In genomic region chr20:46083531-46084061, GRCh38 we compare ENCODE assay signal across 27 cellular contexts. TPM values are rescaled to one million over a fixed set of nuclear protein-coding genes. Genes with fewer than 3 reads are reported as not detected.
A peak's percentile ranks its signal among the peaks of the same experiment; 100 is the strongest.
DNase-seq lines count a peak whose midpoint lies in the region; ATAC-seq, FAIRE-seq and TF ChIP-seq lines count a peak whose summit lies in the region.
"Had no signal": no experiment of that assay in that cellular context is flagged by ENCODE, and none has a peak within 500 bp of the region (broad histone marks: within the 10 kb centered on the region; RNA-seq: fewer than 3 reads in every experiment).

No MANE protein-coding gene starts in this region.

- no peaks in the 10 kb centered on the region for H3K36me3 ChIP-seq in hepatocyte (replicated peaks; ENCODE audit: insufficient read depth, low read depth)
- H3K36me3 ChIP-seq in endodermal cell (ENCODE audit: control insufficient read depth, insufficient read depth, low read length), result peaks cover 9% of the 10 kb centered on the region
- H3K36me3 ChIP-seq: HAP-1 had no signal

- H3K4me1 ChIP-seq in A549, result peaks cover 45% of the 10 kb centered on the region
- peaks cover 43% of the 10 kb centered on the region for H3K4me1 ChIP-seq in hepatocyte (ENCODE audit: insufficient read depth)
- peaks cover 8% of the 10 kb centered on the region for H3K4me1 ChIP-seq in endodermal cell (ENCODE audit: control insufficient read depth, insufficient read depth, low read length)

- H3K4me3 Mint-ChIP-seq in activated T-cell treated with anti-CD3 and anti-CD28 coated beads, Interleukin-2, amount 50 U/mL, for 72 hours, result no peak overlapping the region
- H3K4me3 Mint-ChIP-seq in WTC11 (no peak overlapping the region), endodermal cell (no peak overlapping the region)
- H3K4me3 Mint-ChIP-seq: CD14-positive monocyte; CD4-positive, alpha-beta T cell had no signal

- H3K4me2 ChIP-seq in A549, result no peak overlapping the region
- peak overlapping the region; percentile 5 for H3K4me2 ChIP-seq in hepatocyte

- H3K27me3 ChIP-seq in hepatocyte (no peaks in the 10 kb centered on the region), endodermal cell (ENCODE audit: control insufficient read depth, insufficient read depth, low read length, poor library complexity, severe bottlenecking) (no peaks in the 10 kb centered on the region)
- H3K27me3 ChIP-seq: BE2C; BLaER1 treated with 17β-estradiol and CSF1 and Interleukin-3, amounts not matched to agents 10 nM and 100 nM had no signal

- H3K4me1 Mint-ChIP-seq in activated T-cell treated with anti-CD3 and anti-CD28 coated beads, Interleukin-2, amount 50 U/mL, for 72 hours (ENCODE audit: low read depth), result peaks cover 60% of the 10 kb centered on the region
- H3K4me1 Mint-ChIP-seq in WTC11, result peaks cover 51% of the 10 kb centered on the region
- peaks cover 68% of the 10 kb centered on the region for H3K4me1 Mint-ChIP-seq in endodermal cell

- H3K27ac Mint-ChIP-seq in activated T-cell treated with anti-CD3 and anti-CD28 coated beads, Interleukin-2, amount 50 U/mL, for 72 hours, result peak overlapping the region; percentile 50
- peak overlapping the region; percentile 61; the same call in 1 of the 2 replicates for H3K27ac Mint-ChIP-seq in WTC11
- no peak overlapping the region for H3K27ac Mint-ChIP-seq in endodermal cell
- H3K27ac Mint-ChIP-seq: CD14-positive monocyte; CD4-positive, alpha-beta T cell had no signal

- peaks cover 100% of the 10 kb centered on the region for H4K20me1 ChIP-seq in hepatocyte (ENCODE audit: insufficient read depth, poor library complexity, severe bottlenecking)

- H3K79me2 ChIP-seq in hepatocyte, result peaks cover 100% of the 10 kb centered on the region

- TF ChIP-seq EP300 in A549 (IDR thresholded peaks at IDR 0.05), result no peak

- TF ChIP-seq RAD21 in A549 (conservative IDR thresholded peaks at IDR 0.05 in 1 of 2, IDR thresholded peaks at IDR 0.05 in 1 of 2), result no peak

- H3K9me3 ChIP-seq in A549 (no peaks in the 10 kb centered on the region), hepatocyte (ENCODE audit: low read depth) (no peaks in the 10 kb centered on the region), endodermal cell (ENCODE audit: control insufficient read depth, low read length) (no peaks in the 10 kb centered on the region)
- H3K9me3 ChIP-seq: BE2C; BLaER1 treated with 17β-estradiol and CSF1 and Interleukin-3, amounts not matched to agents 10 nM and 100 nM; HAP-1 had no signal

- POLR2A ChIA-PET in A549 (lab: Yijun Ruan, JAX), result no interaction called here
- POLR2A ChIA-PET in WTC11 (lab: Charles Lee), result no interaction called here

- DNase-seq in activated T-cell treated with anti-CD3 and anti-CD28 coated beads, Interleukin-2, amount 50 U/mL, for 72 hours, result no peak
- DNase-seq in activated T-cell treated with anti-CD3 and anti-CD28 coated beads for 4 hours (no peak), A549 (ENCODE audit: low read depth in 1 of 2, low spot score in 1 of 2) (no peak), WTC11 (ENCODE audit: low spot score) (no peak), hepatocyte (ENCODE audit: low spot score) (no peak), endodermal cell (no peak), GF-D8 (lab: John Stamatoyannopoulos, UW) (no peak)
- no peak for DNase-seq in stimulated activated CD4-positive, alpha-beta T cell treated with anti-CD3 and anti-CD28 coated beads, Interleukin-2, amount 100 ng/mL, for 48 hours
- DNase-seq: ACHN; AML-193; BE2C; CD4-positive, alpha-beta T cell; CD8-positive, alpha-beta memory T cell; DMS 273 treated with DMSO at 0.1 percent for 48 hours; DMS79; EL; GDM1; GOT3 had no signal

- CTCF ChIA-PET in A549 (lab: Yijun Ruan, JAX), result interaction anchor here (1.0 to 1.7 kb wide), 3 partner anchors 18 to 91 kb away, joined by 3 to 13 read pairs (median 3); no protein-coding TSS in a partner anchor
- CTCF ChIA-PET in WTC11 (lab: Charles Lee), result interaction anchor here (1.3 to 1.7 kb wide), 3 partner anchors 61 to 72 kb away, joined by 3 to 8 read pairs (median 7); no protein-coding TSS in a partner anchor

- TF ChIP-seq POLR2A in A549 (IDR thresholded peaks at IDR 0.05; ENCODE audit: low read length), result no peak

- FAIRE-seq in A549 (lab: Jason Lieb, UNC), result no peak
- FAIRE-seq: A204.1, D721Med, GM12891, GM18507, H54 had no signal

- no peaks in the 10 kb centered on the region for H3K9me3 Mint-ChIP-seq in activated T-cell treated with anti-CD3 and anti-CD28 coated beads, Interleukin-2, amount 50 U/mL, for 72 hours
- H3K9me3 Mint-ChIP-seq in WTC11 (no peaks in the 10 kb centered on the region), endodermal cell (no peaks in the 10 kb centered on the region)
- H3K9me3 Mint-ChIP-seq: CD14-positive monocyte; CD4-positive, alpha-beta T cell; CD8-positive, alpha-beta memory T cell had no signal

- no peaks in the 10 kb centered on the region for H3K9me2 ChIP-seq in hepatocyte (replicated peaks; ENCODE audit: insufficient read depth)

- H3K27me3 Mint-ChIP-seq in activated T-cell treated with anti-CD3 and anti-CD28 coated beads, Interleukin-2, amount 50 U/mL, for 72 hours (ENCODE audit: low read depth), result no peaks in the 10 kb centered on the region
- H3K27me3 Mint-ChIP-seq in WTC11 (ENCODE audit: low read depth) (no peaks in the 10 kb centered on the region), endodermal cell (ENCODE audit: insufficient read depth) (no peaks in the 10 kb centered on the region)
- H3K27me3 Mint-ChIP-seq: CD4-positive, alpha-beta T cell; CD8-positive, alpha-beta memory T cell had no signal

- peaks cover 0 to 6% of the 10 kb centered on the region in 2 donors for H3K36me3 Mint-ChIP-seq in activated T-cell treated with anti-CD3 and anti-CD28 coated beads, Interleukin-2, amount 50 U/mL, for 72 hours (ENCODE audit: insufficient read depth in 2 of 2)
- H3K36me3 Mint-ChIP-seq in WTC11, result peaks cover 7% of the 10 kb centered on the region; the same call in 1 of the 2 replicates
- peaks cover 4% of the 10 kb centered on the region for H3K36me3 Mint-ChIP-seq in endodermal cell (ENCODE audit: low read depth)

- WGBS in A549 (ENCODE audit: missing lambda C conversion rate), result 100% methylated on average over 1 of the region's 1 CpG
- WGBS in hepatocyte (ENCODE audit: low lambda C conversion rate, missing lambda C conversion rate), result 92% methylated on average over 1 of the region's 1 CpG
- 100% methylated on average over 1 of the region's 1 CpG; no CpG with 5 or more reads in 1 of the 2 experiments for WGBS in endodermal cell (ENCODE audit: insufficient coverage in 1 of 2, insufficient read length in 1 of 2), 2 experiments

- H3K27ac ChIP-seq in A549 (no peak overlapping the region), hepatocyte (no peak overlapping the region), endodermal cell (ENCODE audit: low read depth, low read length) (no peak overlapping the region)
- H3K27ac ChIP-seq: 22Rv1; BLaER1 treated with 17β-estradiol and CSF1 and Interleukin-3, amounts not matched to agents 10 nM and 100 nM had no signal

- H2AFZ ChIP-seq in hepatocyte, result no peak overlapping the region

- H3K4me3 ChIP-seq in A549 (no peak overlapping the region), hepatocyte (no peak overlapping the region), endodermal cell (ENCODE audit: low read length) (no peak overlapping the region)
- H3K4me3 ChIP-seq: BLaER1 treated with 17β-estradiol and CSF1 and Interleukin-3, amounts not matched to agents 10 nM and 100 nM; HAP-1 had no signal

- H3K9ac ChIP-seq in endodermal cell (ENCODE audit: extremely low read depth, low read length, poor library complexity, severe bottlenecking), result no peak overlapping the region

- no peak for ATAC-seq in activated T-cell treated with anti-CD3 and anti-CD28 coated beads, Interleukin-2, amount 50 U/mL, for 72 hours (replicated peaks in 1 of 2)
- no peak for ATAC-seq in A549
- ATAC-seq in WTC11, result no peak

- TF ChIP-seq CTCF in A549 (IDR thresholded peaks at IDR 0.05), result no peak
- no peak for TF ChIP-seq CTCF in WTC11 (IDR thresholded peaks at IDR 0.05)
- no peak for TF ChIP-seq CTCF in hepatocyte (IDR thresholded peaks at IDR 0.05; ENCODE audit: poor library complexity)
- TF ChIP-seq CTCF in endodermal cell (conservative IDR thresholded peaks at IDR 0.05), result no peak

RNA-seq across cellular contexts. Expression of gene NCOA5, which starts 6.2 kb away (rescaled TPM):
- 10 to 100 TPM; 18.2 to 19.2 TPM for total RNA-seq in activated T-cell treated with anti-CD3 and anti-CD28 coated beads, Interleukin-2, amount 50 U/mL, for 72 hours
- polyA plus RNA-seq in A549 (2011; rRNA removed), result 22.2 and 28.0 TPM in 2 replicates
- 16.9 and 20.0 TPM in 2 replicates for polyA plus RNA-seq in A549 (2012; cell fraction: cytosol; rRNA removed)
- 20.3 and 26.9 TPM in 2 replicates for polyA plus RNA-seq in A549 (2012; cell fraction: nucleus; rRNA removed)
- 26.2 to 27.2 TPM (median 27.1 TPM) in 3 replicates for polyA plus RNA-seq in A549 (2017; fragmentation: RNase III; extraction: RNeasy Plus Mini Kit Qiagen cat#74134 plus additional on column Dnase treatment)
- 20.4 and 25.1 TPM in 2 replicates for polyA minus RNA-seq in A549 (2011; rRNA and poly(A)+ RNA removed)
- total RNA-seq in WTC11 (2021), result 16.5 to 20.5 TPM (median 16.5 TPM) in 3 replicates
- total RNA-seq in hepatocyte, result 24.0 and 25.6 TPM in 2 replicates
- polyA plus RNA-seq in hepatocyte, result 24.1 and 26.2 TPM in 2 replicates
- 10 to 100 TPM; 19.3 to 28.7 TPM for total RNA-seq in endodermal cell
- 26.8 TPM for polyA plus RNA-seq in endodermal cell (2013, experiment 1 of 2)
- 25.4 TPM for polyA plus RNA-seq in endodermal cell (2013, experiment 2 of 2)

RNA-seq across cellular contexts. Expression of gene CD40, which starts 34.5 kb away (rescaled TPM):
- total RNA-seq in activated T-cell treated with anti-CD3 and anti-CD28 coated beads, Interleukin-2, amount 50 U/mL, for 72 hours, result 1 to 10 TPM; 3.6 to 4.2 TPM
- polyA plus RNA-seq in A549 (2011; rRNA removed) (5.2 and 7.0 TPM in 2 replicates), A549 (2017; fragmentation: RNase III; extraction: RNeasy Plus Mini Kit Qiagen cat#74134 plus additional on column Dnase treatment) (4.7 to 5.7 TPM (median 4.9 TPM) in 3 replicates), hepatocyte (8.0 and 10.3 TPM in 2 replicates)
- 7.4 and 7.7 TPM in 2 replicates for polyA plus RNA-seq in A549 (2012; cell fraction: cytosol; rRNA removed)
- polyA plus RNA-seq in A549 (2012; cell fraction: nucleus; rRNA removed), result 6.6 and 7.3 TPM in 2 replicates
- 4.9 and 5.1 TPM in 2 replicates for polyA minus RNA-seq in A549 (2011; rRNA and poly(A)+ RNA removed)
- total RNA-seq in WTC11 (2021) (12.9 to 15.3 TPM (median 14.8 TPM) in 3 replicates), hepatocyte (2.8 and 3.2 TPM in 2 replicates), endodermal cell (10 to 100 TPM in 1 of 2 donors, 1 to 10 TPM in 1; 9.0 to 16.4 TPM)
- polyA plus RNA-seq in endodermal cell (2013, experiment 1 of 2), result 5.4 TPM
- polyA plus RNA-seq in endodermal cell (2013, experiment 2 of 2), result 5.1 TPM

RNA-seq across cellular contexts. Expression of gene SLC12A5, which starts 54.6 kb away (rescaled TPM):
- total RNA-seq in activated T-cell treated with anti-CD3 and anti-CD28 coated beads, Interleukin-2, amount 50 U/mL, for 72 hours, result 1 to 10 TPM; 1.2 to 3.2 TPM
- 3.0 and 3.5 TPM in 2 replicates for polyA plus RNA-seq in A549 (2011; rRNA removed)
- 12.7 and 14.6 TPM in 2 replicates for polyA plus RNA-seq in A549 (2012; cell fraction: cytosol; rRNA removed)
- 6.4 and 6.7 TPM in 2 replicates for polyA plus RNA-seq in A549 (2012; cell fraction: nucleus; rRNA removed)
- 10.8 to 11.7 TPM (median 11.5 TPM) in 3 replicates for polyA plus RNA-seq in A549 (2017; fragmentation: RNase III; extraction: RNeasy Plus Mini Kit Qiagen cat#74134 plus additional on column Dnase treatment)
- polyA minus RNA-seq in A549 (2011; rRNA and poly(A)+ RNA removed), result 2.9 and 4.9 TPM in 2 replicates
- 6.6 to 8.5 TPM (median 7.2 TPM) in 3 replicates for total RNA-seq in WTC11 (2021)
- total RNA-seq in hepatocyte, result 0.57 TPM in 1 of 2 replicates, not detected in the other
- polyA plus RNA-seq in hepatocyte, result 3.1 and 4.3 TPM in 2 replicates
- total RNA-seq in endodermal cell, result 10 to 100 TPM in 1 of 2 donors, 1 to 10 TPM in 1; 5.7 to 10.2 TPM
- 7.2 TPM for polyA plus RNA-seq in endodermal cell (2013, experiment 1 of 2)
- polyA plus RNA-seq in endodermal cell (2013, experiment 2 of 2), result 7.4 TPM
- total RNA-seq: CD8-positive, alpha-beta memory T cell had no signal
- polyA plus RNA-seq: CD14-positive monocyte; CD8-positive, alpha-beta memory T cell had no signal
